ENCODE assay signal across 8 cellular contexts in genomic region chr7:87876759-87877234, GRCh38. TPM values are rescaled to one million over a fixed set of nuclear protein-coding genes. Genes with fewer than 3 reads are reported as not detected.
DNase-seq lines count a peak whose midpoint lies in the region; ATAC-seq and TF ChIP-seq lines count a peak whose summit lies in the region.

No MANE protein-coding gene starts in this region.

- DNase-seq in BE2C = peak; percentile 46
- peak; percentile 28 to 50 for DNase-seq in NCI-H1930 (lab: John Stamatoyannopoulos, UW)
- peak; percentile 40 for DNase-seq in activated CD4-positive, CD25-positive, alpha-beta regulatory T cell treated with anti-CD3 and anti-CD28 coated beads, Interleukin-2, amount 50 U/mL, for 72 hours
- peak; percentile 70 for DNase-seq in colonic mucosa
- peak; percentile 10 for DNase-seq in stimulated activated CD4-positive, alpha-beta T cell treated with anti-CD3 and anti-CD28 coated beads, Interleukin-1b, Interleukin-23, amount 100 ng/mL, for 1 hour (ENCODE audit: low read depth in 2 of 2)

- H3K27ac ChIP-seq in colonic mucosa (peak overlapping the region; percentile 98), layer of hippocampus (ENCODE audit: low read depth, low read length) (peak overlapping the region; percentile 54)

- TF ChIP-seq CTCF in BE2C (IDR thresholded peaks at IDR 0.05; ENCODE audit: low read depth, low read length) (no peak), colonic mucosa (IDR thresholded peaks at IDR 0.05) (no peak)

- no peaks in the 10 kb centered on the region for H3K9me3 ChIP-seq in BE2C
- H3K9me3 ChIP-seq in colonic mucosa = no peaks in the 10 kb centered on the region

- peaks cover 12% of the 10 kb centered on the region for H3K36me3 ChIP-seq in BE2C
- H3K36me3 ChIP-seq in colonic mucosa = no peaks in the 10 kb centered on the region

- H3K27me3 ChIP-seq in BE2C (no peaks in the 10 kb centered on the region), colonic mucosa (no peaks in the 10 kb centered on the region), layer of hippocampus (ENCODE audit: control insufficient read depth, insufficient read depth, low read length) (no peaks in the 10 kb centered on the region)

- ATAC-seq in GM21529 (IDR thresholded peaks at IDR 0.05; ENCODE audit: unreplicated experiment) = peak; percentile 11
- ATAC-seq in GM18520 (IDR thresholded peaks at IDR 0.05; ENCODE audit: unreplicated experiment) = no peak

- intact Hi-C loops in colonic mucosa (cut with DNase I) = loop anchor here (10.0 kb wide), 2 partner anchors 252 to 722 kb away; partner anchors contain the start of genes DMTF1 and RUNDC3B

- H3K4me1 ChIP-seq in BE2C (no peaks in the 10 kb centered on the region), colonic mucosa (peaks cover 3% of the 10 kb centered on the region)

- H3K9ac ChIP-seq in colonic mucosa (ENCODE audit: low read depth in 2 of 2, low read length in 2 of 2) = peak overlapping the region; percentile 85 to 89

- H3K4me3 ChIP-seq in BE2C (ENCODE audit: low read depth, low read length) (peak overlapping the region; percentile 89), colonic mucosa (peak overlapping the region; percentile 85)

RNA-seq across cellular contexts. Expression of gene DBF4, which starts 0.5 kb away (rescaled TPM):
- polyA plus RNA-seq in BE2C (2012; ENCODE audit: insufficient read depth, insufficient read length, low read depth) = 8.0 TPM
- total RNA-seq in colonic mucosa = 10 to 100 TPM; 17.8 to 31.4 TPM

RNA-seq across cellular contexts. Expression of gene SLC25A40, which starts 0.6 kb away (rescaled TPM):
- 5.9 TPM for polyA plus RNA-seq in BE2C (2012; ENCODE audit: insufficient read depth, insufficient read length, low read depth)
- total RNA-seq in colonic mucosa = 10 to 100 TPM; 25.7 to 39.6 TPM

RNA-seq across cellular contexts. Expression of gene ADAM22, which starts 57.3 kb away (rescaled TPM):
- 13.6 TPM for polyA plus RNA-seq in BE2C (2012; ENCODE audit: insufficient read depth, insufficient read length, low read depth)
- total RNA-seq in colonic mucosa = 1 to 10 TPM; 2.6 to 2.8 TPM

Comparison
In these comparisons a context has a peak if more than half of its experiments do, and no peak if none do; other contexts are left out.
1. DNase-seq: peak in every context shown above with its lines; median percentile 70 in colonic mucosa; 46 in BE2C; 40 in activated CD4-positive, CD25-positive, alpha-beta regulatory T cell treated with anti-CD3 and anti-CD28 coated beads, Interleukin-2, amount 50 U/mL, for 72 hours; 39 in NCI-H1930; 10 in stimulated activated CD4-positive, alpha-beta T cell treated with anti-CD3 and anti-CD28 coated beads, Interleukin-1b, Interleukin-23, amount 100 ng/mL, for 1 hour.